Comparison of ENCODE assay signal across 17 cellular contexts in the genomic region with DNA sequence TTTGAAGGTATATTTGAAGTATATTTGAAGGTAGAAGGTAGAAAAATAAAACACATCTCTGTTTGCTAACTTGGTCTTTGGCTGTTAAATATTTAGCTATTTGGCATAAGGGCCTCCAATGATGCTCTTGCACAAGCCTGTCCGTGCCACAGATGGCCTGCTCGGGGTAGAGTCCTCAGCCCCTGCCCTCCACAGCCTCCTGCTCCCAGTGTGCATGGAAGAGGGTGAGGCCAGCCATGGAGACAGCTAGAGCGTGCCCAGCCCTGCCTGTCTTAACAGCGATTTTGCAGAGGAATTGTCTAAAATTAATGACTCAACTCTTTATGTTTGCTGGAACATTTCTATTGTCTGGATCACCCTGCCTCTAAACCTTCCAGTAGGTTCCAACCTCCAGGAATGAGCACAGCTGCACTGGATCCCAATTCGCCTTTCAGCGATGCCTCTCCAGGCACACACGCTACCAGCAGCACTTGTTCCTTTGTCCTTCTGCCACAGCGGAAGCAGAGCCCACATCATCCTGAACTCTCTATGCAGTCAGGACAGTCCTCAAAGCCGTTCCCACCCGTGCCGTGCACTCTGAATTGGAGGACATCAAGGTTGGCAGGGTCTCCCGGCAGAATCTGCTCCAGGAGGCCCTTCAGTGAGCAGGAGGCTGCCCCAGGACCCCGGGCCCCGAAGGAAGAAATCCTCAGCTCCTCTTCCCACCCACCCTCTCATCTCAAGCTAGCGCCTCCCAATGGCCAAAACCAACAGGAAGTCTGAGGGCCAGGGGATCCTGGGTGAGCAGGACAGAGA.
"Had no signal": no experiment of that assay in that cellular context is flagged by ENCODE, and none has a peak within 500 bp of the region (broad histone marks: within the 10 kb centered on the region; RNA-seq: fewer than 3 reads in every experiment).

No MANE protein-coding gene starts in this region.

- H3K9me3 Mint-ChIP-seq: nephron had no signal

- H3K27me3 ChIP-seq: transverse colon had no signal

- H3K9me3 ChIP-seq: gastroesophageal sphincter, stomach, thoracic aorta, transverse colon had no signal

- H3K27ac Mint-ChIP-seq: naive B cell, nephron had no signal

- H3K4me3 Mint-ChIP-seq: naive B cell, nephron had no signal

- H3K27me3 Mint-ChIP-seq: naive B cell had no signal

- H3K4me1 Mint-ChIP-seq: naive B cell, nephron had no signal

- ATAC-seq: gastroesophageal sphincter, left colon, left ventricle myocardium superior, sciatic nerve had no signal

- DNase-seq: effector CD4-positive, alpha-beta T cell; left colon; left ventricle myocardium superior; mesenchymal stem cell; naive B cell; stimulated activated CD4-positive, alpha-beta T cell treated with anti-CD3 and anti-CD28 coated beads, Interleukin-12 subunit alpha, Interleukin-12 subunit beta, amount 100 ng/mL, for 4 hours; stimulated activated naive CD4-positive, alpha-beta T cell; stomach; substantia nigra; transverse colon had no signal

- H3K36me3 Mint-ChIP-seq: naive B cell had no signal

- H3K27ac ChIP-seq: coronary artery, gastroesophageal sphincter, skin epidermis, stomach, thoracic aorta, transverse colon had no signal

- H3K4me1 ChIP-seq: gastroesophageal sphincter, stomach, transverse colon had no signal

- H3K4me3 ChIP-seq: coronary artery, gastroesophageal sphincter, lung, skin epidermis, stomach, thoracic aorta, transverse colon had no signal

- H3K36me3 ChIP-seq: gastroesophageal sphincter, stomach, thoracic aorta, transverse colon had no signal
